ENCODE assay signal across 1 cellular context in the genomic region with DNA sequence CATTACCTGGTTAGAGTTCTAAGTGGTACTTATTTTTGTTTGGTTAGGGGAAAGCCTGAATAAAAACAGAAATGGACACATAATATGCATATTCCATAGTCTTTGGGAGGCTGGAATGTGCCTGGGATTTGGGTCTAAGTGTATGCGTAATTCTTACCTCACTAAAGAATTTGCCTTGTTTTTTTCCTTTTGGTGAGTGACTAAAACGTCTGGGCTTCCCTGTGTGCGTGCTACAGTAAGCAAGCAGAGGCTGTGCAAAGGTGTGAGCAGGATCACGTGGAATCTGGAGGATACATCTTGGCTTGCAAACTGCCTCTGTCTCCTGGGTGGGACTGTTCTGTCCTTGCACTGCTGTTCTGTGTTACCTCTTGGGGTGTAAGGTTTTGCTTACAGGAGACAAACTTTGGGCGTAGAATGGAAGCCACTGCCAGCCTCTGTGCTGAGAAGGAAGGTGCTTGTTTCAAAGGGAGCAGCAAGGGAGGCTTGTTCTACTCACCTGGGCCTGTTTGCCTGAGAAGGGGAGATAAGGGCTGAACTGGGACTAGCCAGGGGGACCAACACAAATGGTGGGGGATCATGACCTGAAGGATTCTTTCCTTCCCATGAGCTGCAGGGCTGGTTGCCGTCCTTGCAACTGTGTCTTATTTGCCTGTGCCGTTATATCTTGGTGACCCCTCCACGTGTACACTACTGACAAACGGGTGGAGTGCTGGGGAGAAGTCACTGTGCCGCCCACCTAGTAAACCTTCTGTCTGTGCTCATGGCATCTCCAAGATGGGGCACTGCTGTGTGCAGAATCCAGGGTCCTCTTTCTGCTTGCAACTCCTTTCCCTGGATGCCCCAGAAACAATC.
A peak's percentile ranks its signal among the peaks of the same experiment; 100 is the strongest.
TF ChIP-seq lines count a peak whose summit lies in the region.

No MANE protein-coding gene starts in this region.

TF ChIP-seq in K562, 482 proteins besides CTCF, POLR2A, EP300 and RAD21 (continues in another document):
- TF ChIP-seq RHOXF2B (CRISPR knock-in tag; conservative IDR thresholded peaks at IDR 0.05) (peak; percentile 74), ZNF143 (CRISPR knock-in tag; IDR thresholded peaks at IDR 0.05) (peak; percentile 16; the same call in 1 of the 2 replicates), POLR2B (IDR thresholded peaks at IDR 0.05; ENCODE audit: low read depth, partially characterized antibody) (peak; percentile 79), MYC (IDR thresholded peaks at IDR 0.05; ENCODE audit: low read depth, low read length) (peak; percentile 24; the same call in 1 of the 2 replicates), MYC (CRISPR knock-in tag; IDR thresholded peaks at IDR 0.05; ENCODE audit: borderline replicate concordance, low read depth) (peak; percentile 82; the same call in 1 of the 2 replicates), ZNF212 (CRISPR knock-in tag; IDR thresholded peaks at IDR 0.05) (peak; percentile 74; the same call in 1 of the 2 replicates), ILK (tag; IDR thresholded peaks at IDR 0.05; ENCODE audit: borderline replicate concordance, low read depth) (no peak), ZNF165 (CRISPR knock-in tag; IDR thresholded peaks at IDR 0.05; ENCODE audit: borderline replicate concordance) (no peak), SMAD3 (CRISPR knock-in tag; conservative IDR thresholded peaks at IDR 0.05) (peak; percentile 83), ZNF184 (CRISPR knock-in tag; IDR thresholded peaks at IDR 0.05) (no peak), ZNF408 (CRISPR knock-in tag; IDR thresholded peaks at IDR 0.05; ENCODE audit: low read depth) (no peak), STAT5A (IDR thresholded peaks at IDR 0.05; ENCODE audit: borderline replicate concordance, low read length) (peak; percentile 31; the same call in 1 of the 2 replicates), CHD1 (IDR thresholded peaks at IDR 0.05; ENCODE audit: low read length) (no peak), MAZ (CRISPR knock-in tag; conservative IDR thresholded peaks at IDR 0.05 in 1 of 2, IDR thresholded peaks at IDR 0.05 in 1 of 2) (peak in 1 of 2 experiments; percentile 77; a peak in 2 of 4 replicates), BRD4 (IDR thresholded peaks at IDR 0.05) (no peak), NFE2 (IDR thresholded peaks at IDR 0.05; ENCODE audit: low read depth) (peak; percentile 5; the same call in 1 of the 2 replicates), MTA1 (IDR thresholded peaks at IDR 0.05; ENCODE audit: borderline replicate concordance) (no peak), TAF15 (IDR thresholded peaks at IDR 0.05; ENCODE audit: low read depth, low read length) (peak; percentile 93), MAFK (IDR thresholded peaks at IDR 0.05; ENCODE audit: low read length) (0 out of 2 replicates have a peak, but pooled peaks have one; percentile 7), C11orf30 (IDR thresholded peaks at IDR 0.05; ENCODE audit: low read depth) (no peak)
- TF ChIP-seq, protein P1, sequence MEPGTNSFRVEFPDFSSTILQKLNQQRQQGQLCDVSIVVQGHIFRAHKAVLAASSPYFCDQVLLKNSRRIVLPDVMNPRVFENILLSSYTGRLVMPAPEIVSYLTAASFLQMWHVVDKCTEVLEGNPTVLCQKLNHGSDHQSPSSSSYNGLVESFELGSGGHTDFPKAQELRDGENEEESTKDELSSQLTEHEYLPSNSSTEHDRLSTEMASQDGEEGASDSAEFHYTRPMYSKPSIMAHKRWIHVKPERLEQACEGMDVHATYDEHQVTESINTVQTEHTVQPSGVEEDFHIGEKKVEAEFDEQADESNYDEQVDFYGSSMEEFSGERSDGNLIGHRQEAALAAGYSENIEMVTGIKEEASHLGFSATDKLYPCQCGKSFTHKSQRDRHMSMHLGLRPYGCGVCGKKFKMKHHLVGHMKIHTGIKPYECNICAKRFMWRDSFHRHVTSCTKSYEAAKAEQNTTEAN (CRISPR knock-in tag; IDR thresholded peaks at IDR 0.05), result peak; percentile 87; the same call in 1 of the 2 replicates
- TF ChIP-seq, protein P2, sequence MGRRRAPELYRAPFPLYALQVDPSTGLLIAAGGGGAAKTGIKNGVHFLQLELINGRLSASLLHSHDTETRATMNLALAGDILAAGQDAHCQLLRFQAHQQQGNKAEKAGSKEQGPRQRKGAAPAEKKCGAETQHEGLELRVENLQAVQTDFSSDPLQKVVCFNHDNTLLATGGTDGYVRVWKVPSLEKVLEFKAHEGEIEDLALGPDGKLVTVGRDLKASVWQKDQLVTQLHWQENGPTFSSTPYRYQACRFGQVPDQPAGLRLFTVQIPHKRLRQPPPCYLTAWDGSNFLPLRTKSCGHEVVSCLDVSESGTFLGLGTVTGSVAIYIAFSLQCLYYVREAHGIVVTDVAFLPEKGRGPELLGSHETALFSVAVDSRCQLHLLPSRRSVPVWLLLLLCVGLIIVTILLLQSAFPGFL (CRISPR knock-in tag; IDR thresholded peaks at IDR 0.05), result no peak
- TF ChIP-seq, protein P3, sequence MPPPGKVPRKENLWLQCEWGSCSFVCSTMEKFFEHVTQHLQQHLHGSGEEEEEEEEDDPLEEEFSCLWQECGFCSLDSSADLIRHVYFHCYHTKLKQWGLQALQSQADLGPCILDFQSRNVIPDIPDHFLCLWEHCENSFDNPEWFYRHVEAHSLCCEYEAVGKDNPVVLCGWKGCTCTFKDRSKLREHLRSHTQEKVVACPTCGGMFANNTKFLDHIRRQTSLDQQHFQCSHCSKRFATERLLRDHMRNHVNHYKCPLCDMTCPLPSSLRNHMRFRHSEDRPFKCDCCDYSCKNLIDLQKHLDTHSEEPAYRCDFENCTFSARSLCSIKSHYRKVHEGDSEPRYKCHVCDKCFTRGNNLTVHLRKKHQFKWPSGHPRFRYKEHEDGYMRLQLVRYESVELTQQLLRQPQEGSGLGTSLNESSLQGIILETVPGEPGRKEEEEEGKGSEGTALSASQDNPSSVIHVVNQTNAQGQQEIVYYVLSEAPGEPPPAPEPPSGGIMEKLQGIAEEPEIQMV (tag; conservative IDR thresholded peaks at IDR 0.05; ENCODE audit: low read depth), result no peak
- TF ChIP-seq, protein P4, sequence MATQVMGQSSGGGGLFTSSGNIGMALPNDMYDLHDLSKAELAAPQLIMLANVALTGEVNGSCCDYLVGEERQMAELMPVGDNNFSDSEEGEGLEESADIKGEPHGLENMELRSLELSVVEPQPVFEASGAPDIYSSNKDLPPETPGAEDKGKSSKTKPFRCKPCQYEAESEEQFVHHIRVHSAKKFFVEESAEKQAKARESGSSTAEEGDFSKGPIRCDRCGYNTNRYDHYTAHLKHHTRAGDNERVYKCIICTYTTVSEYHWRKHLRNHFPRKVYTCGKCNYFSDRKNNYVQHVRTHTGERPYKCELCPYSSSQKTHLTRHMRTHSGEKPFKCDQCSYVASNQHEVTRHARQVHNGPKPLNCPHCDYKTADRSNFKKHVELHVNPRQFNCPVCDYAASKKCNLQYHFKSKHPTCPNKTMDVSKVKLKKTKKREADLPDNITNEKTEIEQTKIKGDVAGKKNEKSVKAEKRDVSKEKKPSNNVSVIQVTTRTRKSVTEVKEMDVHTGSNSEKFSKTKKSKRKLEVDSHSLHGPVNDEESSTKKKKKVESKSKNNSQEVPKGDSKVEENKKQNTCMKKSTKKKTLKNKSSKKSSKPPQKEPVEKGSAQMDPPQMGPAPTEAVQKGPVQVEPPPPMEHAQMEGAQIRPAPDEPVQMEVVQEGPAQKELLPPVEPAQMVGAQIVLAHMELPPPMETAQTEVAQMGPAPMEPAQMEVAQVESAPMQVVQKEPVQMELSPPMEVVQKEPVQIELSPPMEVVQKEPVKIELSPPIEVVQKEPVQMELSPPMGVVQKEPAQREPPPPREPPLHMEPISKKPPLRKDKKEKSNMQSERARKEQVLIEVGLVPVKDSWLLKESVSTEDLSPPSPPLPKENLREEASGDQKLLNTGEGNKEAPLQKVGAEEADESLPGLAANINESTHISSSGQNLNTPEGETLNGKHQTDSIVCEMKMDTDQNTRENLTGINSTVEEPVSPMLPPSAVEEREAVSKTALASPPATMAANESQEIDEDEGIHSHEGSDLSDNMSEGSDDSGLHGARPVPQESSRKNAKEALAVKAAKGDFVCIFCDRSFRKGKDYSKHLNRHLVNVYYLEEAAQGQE (CRISPR knock-in tag; IDR thresholded peaks at IDR 0.05; ENCODE audit: low read depth), result no peak; the same call in 1 of the 2 replicates
- TF ChIP-seq, protein P5, sequence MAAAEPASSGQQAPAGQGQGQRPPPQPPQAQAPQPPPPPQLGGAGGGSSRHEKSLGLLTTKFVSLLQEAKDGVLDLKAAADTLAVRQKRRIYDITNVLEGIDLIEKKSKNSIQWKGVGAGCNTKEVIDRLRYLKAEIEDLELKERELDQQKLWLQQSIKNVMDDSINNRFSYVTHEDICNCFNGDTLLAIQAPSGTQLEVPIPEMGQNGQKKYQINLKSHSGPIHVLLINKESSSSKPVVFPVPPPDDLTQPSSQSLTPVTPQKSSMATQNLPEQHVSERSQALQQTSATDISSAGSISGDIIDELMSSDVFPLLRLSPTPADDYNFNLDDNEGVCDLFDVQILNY (CRISPR knock-in tag; IDR thresholded peaks at IDR 0.05), result peak; percentile 78
- TF ChIP-seq, protein P6, sequence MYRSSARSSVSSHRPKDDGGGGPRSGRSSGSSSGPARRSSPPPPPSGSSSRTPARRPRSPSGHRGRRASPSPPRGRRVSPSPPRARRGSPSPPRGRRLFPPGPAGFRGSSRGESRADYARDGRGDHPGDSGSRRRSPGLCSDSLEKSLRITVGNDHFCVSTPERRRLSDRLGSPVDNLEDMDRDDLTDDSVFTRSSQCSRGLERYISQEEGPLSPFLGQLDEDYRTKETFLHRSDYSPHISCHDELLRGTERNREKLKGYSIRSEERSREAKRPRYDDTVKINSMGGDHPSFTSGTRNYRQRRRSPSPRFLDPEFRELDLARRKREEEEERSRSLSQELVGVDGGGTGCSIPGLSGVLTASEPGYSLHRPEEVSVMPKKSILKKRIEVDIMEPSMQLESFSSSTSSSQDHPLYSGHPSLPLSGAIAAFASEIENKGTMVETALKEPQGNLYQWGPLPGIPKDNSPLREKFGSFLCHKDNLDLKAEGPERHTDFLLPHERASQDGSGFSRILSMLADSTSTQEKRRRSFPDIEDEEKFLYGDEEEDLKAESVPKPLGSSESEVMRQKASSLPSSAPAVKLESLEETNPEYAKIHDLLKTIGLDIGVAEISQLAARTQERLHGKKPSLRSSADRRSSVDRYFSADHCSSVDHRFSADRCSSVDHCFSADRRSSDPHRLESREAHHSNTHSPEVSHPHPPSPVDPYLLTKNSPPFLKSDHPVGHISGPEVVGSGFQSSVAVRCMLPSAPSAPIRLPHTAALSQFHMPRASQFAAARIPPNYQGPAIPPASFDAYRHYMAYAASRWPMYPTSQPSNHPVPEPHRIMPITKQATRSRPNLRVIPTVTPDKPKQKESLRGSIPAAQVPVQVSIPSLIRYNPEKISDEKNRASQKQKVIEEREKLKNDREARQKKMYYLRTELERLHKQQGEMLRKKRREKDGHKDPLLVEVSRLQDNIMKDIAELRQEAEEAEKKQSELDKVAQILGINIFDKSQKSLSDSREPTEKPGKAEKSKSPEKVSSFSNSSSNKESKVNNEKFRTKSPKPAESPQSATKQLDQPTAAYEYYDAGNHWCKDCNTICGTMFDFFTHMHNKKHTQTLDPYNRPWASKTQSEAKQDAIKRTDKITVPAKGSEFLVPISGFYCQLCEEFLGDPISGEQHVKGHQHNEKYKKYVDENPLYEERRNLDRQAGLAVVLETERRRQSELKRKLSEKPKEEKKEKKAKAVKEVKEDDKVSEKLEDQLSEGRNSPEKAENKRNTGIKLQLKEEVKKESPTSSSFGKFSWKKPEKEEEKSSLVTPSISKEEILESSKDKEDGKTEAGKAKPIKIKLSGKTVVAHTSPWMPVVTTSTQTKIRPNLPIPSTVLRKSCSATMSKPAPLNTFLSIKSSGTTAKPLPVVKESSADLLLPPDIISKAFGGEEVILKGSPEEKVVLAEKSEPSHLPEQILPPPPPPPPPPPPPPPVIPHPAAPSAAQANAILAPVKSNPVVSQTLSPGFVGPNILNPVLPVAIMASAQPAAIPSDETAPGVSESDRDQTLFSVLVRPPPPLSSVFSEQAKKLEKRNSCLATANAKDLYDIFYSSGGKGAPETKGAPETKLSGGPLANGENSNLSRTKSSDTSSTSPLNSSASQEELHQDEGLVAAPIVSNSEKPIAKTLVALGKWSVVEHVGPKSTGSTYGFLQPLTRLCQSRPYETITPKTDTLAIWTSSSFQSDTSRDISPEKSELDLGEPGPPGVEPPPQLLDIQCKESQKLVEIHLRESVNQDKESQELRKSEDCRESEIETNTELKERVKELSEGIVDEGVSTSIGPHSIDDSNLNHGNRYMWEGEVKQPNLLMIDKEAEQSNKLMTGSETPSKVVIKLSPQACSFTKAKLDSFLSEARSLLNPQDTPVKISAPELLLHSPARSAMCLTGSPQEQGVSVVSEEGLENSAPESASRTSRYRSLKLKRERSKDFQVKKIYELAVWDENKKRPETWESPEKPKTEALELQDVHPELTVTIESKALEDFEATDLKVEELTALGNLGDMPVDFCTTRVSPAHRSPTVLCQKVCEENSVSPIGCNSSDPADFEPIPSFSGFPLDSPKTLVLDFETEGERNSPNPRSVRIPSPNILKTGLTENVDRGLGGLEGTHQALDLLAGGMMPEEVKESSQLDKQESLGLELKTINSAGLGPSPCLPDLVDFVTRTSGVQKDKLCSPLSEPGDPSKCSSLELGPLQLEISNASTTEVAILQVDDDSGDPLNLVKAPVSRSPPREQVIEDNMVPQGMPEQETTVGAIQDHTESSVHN (IDR thresholded peaks at IDR 0.05; ENCODE audit: borderline replicate concordance in 1 of 2, low read depth in 1 of 2), result no peak
- TF ChIP-seq, protein P7, sequence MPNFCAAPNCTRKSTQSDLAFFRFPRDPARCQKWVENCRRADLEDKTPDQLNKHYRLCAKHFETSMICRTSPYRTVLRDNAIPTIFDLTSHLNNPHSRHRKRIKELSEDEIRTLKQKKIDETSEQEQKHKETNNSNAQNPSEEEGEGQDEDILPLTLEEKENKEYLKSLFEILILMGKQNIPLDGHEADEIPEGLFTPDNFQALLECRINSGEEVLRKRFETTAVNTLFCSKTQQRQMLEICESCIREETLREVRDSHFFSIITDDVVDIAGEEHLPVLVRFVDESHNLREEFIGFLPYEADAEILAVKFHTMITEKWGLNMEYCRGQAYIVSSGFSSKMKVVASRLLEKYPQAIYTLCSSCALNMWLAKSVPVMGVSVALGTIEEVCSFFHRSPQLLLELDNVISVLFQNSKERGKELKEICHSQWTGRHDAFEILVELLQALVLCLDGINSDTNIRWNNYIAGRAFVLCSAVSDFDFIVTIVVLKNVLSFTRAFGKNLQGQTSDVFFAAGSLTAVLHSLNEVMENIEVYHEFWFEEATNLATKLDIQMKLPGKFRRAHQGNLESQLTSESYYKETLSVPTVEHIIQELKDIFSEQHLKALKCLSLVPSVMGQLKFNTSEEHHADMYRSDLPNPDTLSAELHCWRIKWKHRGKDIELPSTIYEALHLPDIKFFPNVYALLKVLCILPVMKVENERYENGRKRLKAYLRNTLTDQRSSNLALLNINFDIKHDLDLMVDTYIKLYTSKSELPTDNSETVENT (CRISPR knock-in tag; IDR thresholded peaks at IDR 0.05), result 0 out of 2 replicates have a peak, but pooled peaks have one; percentile 24
- TF ChIP-seq, protein P8, sequence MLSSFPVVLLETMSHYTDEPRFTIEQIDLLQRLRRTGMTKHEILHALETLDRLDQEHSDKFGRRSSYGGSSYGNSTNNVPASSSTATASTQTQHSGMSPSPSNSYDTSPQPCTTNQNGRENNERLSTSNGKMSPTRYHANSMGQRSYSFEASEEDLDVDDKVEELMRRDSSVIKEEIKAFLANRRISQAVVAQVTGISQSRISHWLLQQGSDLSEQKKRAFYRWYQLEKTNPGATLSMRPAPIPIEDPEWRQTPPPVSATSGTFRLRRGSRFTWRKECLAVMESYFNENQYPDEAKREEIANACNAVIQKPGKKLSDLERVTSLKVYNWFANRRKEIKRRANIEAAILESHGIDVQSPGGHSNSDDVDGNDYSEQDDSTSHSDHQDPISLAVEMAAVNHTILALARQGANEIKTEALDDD (IDR thresholded peaks at IDR 0.05), result no peak; the same call in 1 of the 2 replicates
- TF ChIP-seq, protein P9, sequence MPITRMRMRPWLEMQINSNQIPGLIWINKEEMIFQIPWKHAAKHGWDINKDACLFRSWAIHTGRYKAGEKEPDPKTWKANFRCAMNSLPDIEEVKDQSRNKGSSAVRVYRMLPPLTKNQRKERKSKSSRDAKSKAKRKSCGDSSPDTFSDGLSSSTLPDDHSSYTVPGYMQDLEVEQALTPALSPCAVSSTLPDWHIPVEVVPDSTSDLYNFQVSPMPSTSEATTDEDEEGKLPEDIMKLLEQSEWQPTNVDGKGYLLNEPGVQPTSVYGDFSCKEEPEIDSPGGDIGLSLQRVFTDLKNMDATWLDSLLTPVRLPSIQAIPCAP (CRISPR knock-in tag; IDR thresholded peaks at IDR 0.05; ENCODE audit: borderline replicate concordance), result no peak
